In genomic region chr19:43372462-43372861, GRCh38 we compare ENCODE assay signal across 25 cellular contexts. TPM values are rescaled to one million over a fixed set of nuclear protein-coding genes. Genes with fewer than 3 reads are reported as not detected.
"Had no signal": no experiment of that assay in that cellular context is flagged by ENCODE, and none has a peak within 500 bp of the region (broad histone marks: within the 10 kb centered on the region; RNA-seq: fewer than 3 reads in every experiment).

No MANE protein-coding gene starts in this region.

- H3K9me3 Mint-ChIP-seq: activated naive CD4-positive, alpha-beta T cell treated with anti-CD3 and anti-CD28 coated beads, Interleukin-2, amount 50 U/mL, for 24 hours; activated T-cell treated with anti-CD3 and anti-CD28 coated beads, Interleukin-2, amount 50 U/mL, for 24 hours; type B pancreatic cell had no signal

- H3K4me3 Mint-ChIP-seq: activated CD8-positive, alpha-beta memory T cell treated with anti-CD3 and anti-CD28 coated beads, Interleukin-2, amount 10 ng/mL, durations not matched to agents 7 days and 5 days; activated naive CD4-positive, alpha-beta T cell treated with anti-CD3 and anti-CD28 coated beads, Interleukin-2, amount 50 U/mL, for 24 hours; activated T-cell treated with anti-CD3 and anti-CD28 coated beads, Interleukin-2, amount 50 U/mL, for 24 hours; nephron; type B pancreatic cell had no signal

- H3K27me3 Mint-ChIP-seq: activated CD8-positive, alpha-beta memory T cell treated with anti-CD3 and anti-CD28 coated beads, Interleukin-2, amount 10 ng/mL, durations not matched to agents 7 days and 5 days had no signal

- H3K4me1 ChIP-seq: esophagus squamous epithelium, foreskin keratinocyte, suprapubic skin had no signal

- H3K27ac Mint-ChIP-seq: activated CD8-positive, alpha-beta memory T cell treated with anti-CD3 and anti-CD28 coated beads, Interleukin-2, amount 10 ng/mL, durations not matched to agents 7 days and 5 days; activated naive CD4-positive, alpha-beta T cell treated with anti-CD3 and anti-CD28 coated beads, Interleukin-2, amount 50 U/mL, for 24 hours; activated T-cell treated with anti-CD3 and anti-CD28 coated beads, Interleukin-2, amount 50 U/mL, for 24 hours; nephron; progenitor cell of endocrine pancreas; type B pancreatic cell had no signal

- H3K36me3 Mint-ChIP-seq: activated CD8-positive, alpha-beta memory T cell treated with anti-CD3 and anti-CD28 coated beads, Interleukin-2, amount 10 ng/mL, durations not matched to agents 7 days and 5 days; activated naive CD4-positive, alpha-beta T cell treated with anti-CD3 and anti-CD28 coated beads, Interleukin-2, amount 50 U/mL, for 24 hours; type B pancreatic cell had no signal

- H3K27me3 ChIP-seq: brain microvascular endothelial cell, suprapubic skin had no signal

- H3K4me3 ChIP-seq: esophagus squamous epithelium, smooth muscle cell, suprapubic skin had no signal

- H3K4me1 Mint-ChIP-seq: activated CD8-positive, alpha-beta memory T cell treated with anti-CD3 and anti-CD28 coated beads, Interleukin-2, amount 10 ng/mL, durations not matched to agents 7 days and 5 days; activated naive CD4-positive, alpha-beta T cell treated with anti-CD3 and anti-CD28 coated beads, Interleukin-2, amount 50 U/mL, for 24 hours; nephron had no signal

- H3K27ac ChIP-seq: brain microvascular endothelial cell, esophagus squamous epithelium, foreskin keratinocyte, suprapubic skin had no signal

- H3K9me3 ChIP-seq: esophagus squamous epithelium, suprapubic skin had no signal

- H3K36me3 ChIP-seq: brain microvascular endothelial cell, esophagus squamous epithelium, suprapubic skin had no signal

- FAIRE-seq: endometrium had no signal

- DNase-seq: activated CD4-positive, alpha-beta T cell treated with anti-CD3 and anti-CD28 coated beads, Interleukin-2, amount 50 U/mL, for 4 hours; activated CD4-positive, CD25-positive, alpha-beta regulatory T cell treated with anti-CD3 and anti-CD28 coated beads, Interleukin-2, amount 50 U/mL, for 72 hours; activated CD8-positive, alpha-beta memory T cell treated with anti-CD3 and anti-CD28 coated beads, Interleukin-2, amount 10 ng/mL, durations not matched to agents 7 days and 5 days; activated effector memory CD4-positive, alpha-beta T cell treated with Interleukin-2 at 50 U/mL for 16 hours; activated T-cell treated with anti-CD3 and anti-CD28 coated beads, Interleukin-2, amount 50 U/mL, for 24 hours; amniotic stem cell; brain microvascular endothelial cell; esophagus squamous epithelium; head of caudate nucleus; mesenchymal stem cell; occipital lobe; right cardiac atrium; stimulated activated CD4-positive, alpha-beta T cell treated with anti-CD3 and anti-CD28 coated beads, Interleukin-1b, Interleukin-23, amount 100 ng/mL, for 48 hours; stimulated activated naive CD4-positive, alpha-beta T cell had no signal

- ATAC-seq: activated CD8-positive, alpha-beta memory T cell treated with anti-CD3 and anti-CD28 coated beads, Interleukin-2, amount 10 ng/mL, durations not matched to agents 7 days and 5 days; foreskin keratinocyte; left lobe of liver; right cardiac atrium had no signal

RNA-seq across cellular contexts. Expression of gene CD177, which starts 19.0 kb away (rescaled TPM):
- total RNA-seq: activated CD8-positive, alpha-beta memory T cell treated with anti-CD3 and anti-CD28 coated beads, Interleukin-2, amount 10 ng/mL, durations not matched to agents 7 days and 5 days; chondrocyte; progenitor cell of endocrine pancreas; smooth muscle cell; T-helper 2 cell treated with Interferon-gamma antibody and Interleukin-4, amounts not matched to agents 100 ng/mL and 5 ng/mL, for 36 hours had no signal
- polyA plus RNA-seq: smooth muscle cell had no signal

RNA-seq across cellular contexts. Expression of gene TEX101, which starts 42.2 kb away (rescaled TPM):
- total RNA-seq: activated CD8-positive, alpha-beta memory T cell treated with anti-CD3 and anti-CD28 coated beads, Interleukin-2, amount 10 ng/mL, durations not matched to agents 7 days and 5 days; chondrocyte; foreskin keratinocyte; left lobe of liver; occipital lobe; progenitor cell of endocrine pancreas; right cardiac atrium; smooth muscle cell; suprapubic skin; T-helper 2 cell treated with Interferon-gamma antibody and Interleukin-4, amounts not matched to agents 100 ng/mL and 5 ng/mL, for 36 hours had no signal
- polyA plus RNA-seq: foreskin keratinocyte, right cardiac atrium, smooth muscle cell had no signal
